28 cellular contexts compared by ENCODE assay signal in genomic region chr12:70826156-70826555, GRCh38.
"Had no signal": no experiment of that assay in that cellular context is flagged by ENCODE, and none has a peak within 500 bp of the region (broad histone marks: within the 10 kb centered on the region; RNA-seq: fewer than 3 reads in every experiment).

No MANE protein-coding gene starts in this region.

- DNase-seq: colonic mucosa; effector CD8-positive, alpha-beta T cell; foreskin keratinocyte; heart right ventricle; hippocampal formation; immature natural killer cell; naive thymus-derived CD8-positive, alpha-beta T cell; nephron progenitor cell; occipital lobe; ovary; posterior cingulate gyrus; psoas muscle; right cardiac atrium; sigmoid colon; spleen; stimulated activated CD4-positive, alpha-beta T cell treated with anti-CD3 and anti-CD28 coated beads, Interleukin-4, amount 100 ng/mL, for 4 hours; stimulated activated naive CD8-positive, alpha-beta T cell treated with anti-CD3 and anti-CD28 coated beads, Interleukin-15, Interleukin-2, amounts not matched to agents 100 U/mL and 50 U/mL, for 24 hours; substantia nigra; upper lobe of left lung; uterus had no signal

- H3K36me3 ChIP-seq: colonic mucosa, esophagus muscularis mucosa, gastroesophageal sphincter, heart right ventricle, ovary, sigmoid colon, spleen, thoracic aorta, tibial nerve, upper lobe of left lung, uterus had no signal

- H3K27me3 ChIP-seq: colonic mucosa, esophagus muscularis mucosa, foreskin keratinocyte, gastroesophageal sphincter, heart right ventricle, ovary, sigmoid colon, spleen, tibial nerve, upper lobe of left lung, uterus had no signal

- ATAC-seq: foreskin keratinocyte; gastroesophageal sphincter; heart right ventricle; left lobe of liver; naive thymus-derived CD8-positive, alpha-beta T cell; psoas muscle; right cardiac atrium; stimulated activated memory B cell treated with anti-CD40 and anti-IgM and Interleukin-4, amounts not matched to agents 10 μg/mL and 1 μg/mL and 100 μg/mL, for 72 hours; stimulated activated naive CD8-positive, alpha-beta T cell treated with anti-CD3 and anti-CD28 coated beads, Interleukin-15, Interleukin-2, amounts not matched to agents 100 U/mL and 50 U/mL, for 24 hours had no signal

- H3K4me1 ChIP-seq: colonic mucosa, esophagus muscularis mucosa, foreskin keratinocyte, gastroesophageal sphincter, psoas muscle, sigmoid colon, spleen, tibial nerve, upper lobe of left lung had no signal

- H3K27ac ChIP-seq: colonic mucosa, esophagus muscularis mucosa, foreskin keratinocyte, gastroesophageal sphincter, heart right ventricle, ovary, psoas muscle, sigmoid colon, spleen, thoracic aorta, tibial nerve, upper lobe of left lung, uterus had no signal

- H3K4me3 ChIP-seq: colonic mucosa, esophagus muscularis mucosa, gastroesophageal sphincter, heart right ventricle, ovary, psoas muscle, sigmoid colon, spleen, thoracic aorta, tibial nerve, upper lobe of left lung, uterus had no signal

- FAIRE-seq: endothelial cell of umbilical vein, keratinocyte had no signal

- H3K9me3 ChIP-seq: colonic mucosa, esophagus muscularis mucosa, gastroesophageal sphincter, heart right ventricle, ovary, psoas muscle, sigmoid colon, spleen, thoracic aorta, tibial nerve, upper lobe of left lung, uterus had no signal
